ENCODE assay signal across 8 cellular contexts in the genomic region with DNA sequence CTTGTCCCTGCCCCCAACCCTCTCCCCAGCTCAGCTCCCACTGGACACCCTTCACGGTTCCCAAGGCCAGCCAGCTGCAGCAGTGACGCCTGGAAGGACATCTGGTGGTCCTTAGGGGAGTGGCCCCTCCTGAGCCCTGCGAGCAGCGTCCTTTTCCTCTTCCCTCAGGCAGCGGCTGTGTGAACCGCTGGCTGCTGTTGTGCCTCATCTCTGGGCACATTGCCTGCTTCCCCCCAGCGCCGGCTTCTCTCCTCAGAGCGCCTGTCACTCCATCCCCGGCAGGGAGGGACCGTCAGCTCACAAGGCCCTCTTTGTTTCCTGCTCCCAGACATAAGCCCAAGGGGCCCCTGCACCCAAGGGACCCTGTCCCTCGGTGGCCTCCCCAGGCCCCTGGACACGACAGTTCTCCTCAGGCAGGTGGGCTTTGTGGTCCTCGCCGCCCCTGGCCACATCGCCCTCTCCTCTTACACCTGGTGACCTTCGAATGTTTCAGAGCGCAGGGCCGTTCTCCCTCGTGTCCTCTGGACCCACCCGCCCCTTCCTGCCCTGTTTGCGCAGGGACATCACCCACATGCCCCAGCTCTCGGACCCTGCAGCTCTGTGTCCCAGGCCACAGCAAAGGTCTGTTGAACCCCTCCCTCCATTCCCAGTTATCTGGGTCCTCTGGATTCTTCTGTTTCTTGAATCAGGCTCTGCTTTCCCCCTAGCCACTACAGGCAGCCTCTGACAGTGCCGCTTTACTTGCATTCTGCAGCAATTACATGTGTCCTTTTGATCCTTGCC. TPM values are rescaled to one million over a fixed set of nuclear protein-coding genes. Genes with fewer than 3 reads are reported as not detected.
DNase-seq lines count a peak whose midpoint lies in the region; ATAC-seq and TF ChIP-seq lines count a peak whose summit lies in the region.

No MANE protein-coding gene starts in this region.

- H3K36me3 Mint-ChIP-seq in stimulated activated naive B cell treated with anti-CD40 and anti-IgM and Interleukin-4, amounts not matched to agents 10 μg/mL and 1 μg/mL and 100 μg/mL, for 72 hours, result peaks cover 30 to 40% of the 10 kb centered on the region in 2 donors

- H3K27me3 ChIP-seq in tibial nerve, result no peaks in the 10 kb centered on the region

- TF ChIP-seq POLR2A in tibial nerve (IDR thresholded peaks at IDR 0.05), result no peak

- no peaks in the 10 kb centered on the region for H3K9me3 ChIP-seq in tibial nerve

- DNase-seq in activated CD4-positive, CD25-positive, alpha-beta regulatory T cell (lab: John Stamatoyannopoulos, UW), result no peak
- DNase-seq in astrocyte of the spinal cord (ENCODE audit: low read depth, low spot score) (peak; percentile 51), inferior parietal cortex (ENCODE audit: extremely low spot score) (peak; percentile 80), tibial nerve (ENCODE audit: low spot score in 2 of 2) (no peak)
- no peak for DNase-seq in stimulated activated naive B cell treated with anti-CD40 and anti-IgM and Interleukin-4, amounts not matched to agents 10 μg/mL and 1 μg/mL and 100 μg/mL, for 72 hours

- H3K27ac ChIP-seq in tibial nerve, result peak overlapping the region in 2 of 4 donors; percentile 55 to 59

- H3K4me3 Mint-ChIP-seq in stimulated activated naive B cell treated with anti-CD40 and anti-IgM and Interleukin-4, amounts not matched to agents 10 μg/mL and 1 μg/mL and 100 μg/mL, for 72 hours, result peak overlapping the region in 1 of 2 donors; percentile 22

- H3K4me1 Mint-ChIP-seq in stimulated activated naive B cell treated with anti-CD40 and anti-IgM and Interleukin-4, amounts not matched to agents 10 μg/mL and 1 μg/mL and 100 μg/mL, for 72 hours, result peaks cover 10 to 17% of the 10 kb centered on the region in 2 donors

- peaks cover 0 to 17% (median 10%) of the 10 kb centered on the region in 4 donors for H3K4me1 ChIP-seq in tibial nerve

- H3K4me3 ChIP-seq in astrocyte of the spinal cord (ENCODE audit: low read depth, low read length), result no peak overlapping the region
- H3K4me3 ChIP-seq in tibial nerve, result no peak overlapping the region

- H3K36me3 ChIP-seq in tibial nerve, result peaks cover 0 to 43% (median 7%) of the 10 kb centered on the region in 3 donors

- ATAC-seq in activated CD4-positive, CD25-positive, alpha-beta regulatory T cell treated with anti-CD3 and anti-CD28 coated beads, Interleukin-2, amount 50 U/mL, for 24 hours, result peak; percentile 18 to 24
- peak; percentile 5 to 22 for ATAC-seq in stimulated activated naive B cell treated with anti-CD40 and anti-IgM and Interleukin-4, amounts not matched to agents 10 μg/mL and 1 μg/mL and 100 μg/mL, for 72 hours (replicated peaks)
- ATAC-seq in GM19452 (IDR thresholded peaks at IDR 0.05; ENCODE audit: unreplicated experiment), result no peak
- no peak for ATAC-seq in HG03442 (IDR thresholded peaks at IDR 0.05; ENCODE audit: unreplicated experiment)

- TF ChIP-seq EP300 in tibial nerve (IDR thresholded peaks at IDR 0.05), result no peak

- H3K27me3 Mint-ChIP-seq in stimulated activated naive B cell treated with anti-CD40 and anti-IgM and Interleukin-4, amounts not matched to agents 10 μg/mL and 1 μg/mL and 100 μg/mL, for 72 hours, result peaks cover 0 to 5% of the 10 kb centered on the region in 2 donors

- H3K27ac Mint-ChIP-seq in stimulated activated naive B cell treated with anti-CD40 and anti-IgM and Interleukin-4, amounts not matched to agents 10 μg/mL and 1 μg/mL and 100 μg/mL, for 72 hours, result peak overlapping the region; percentile 44

- TF ChIP-seq CTCF in astrocyte of the spinal cord (IDR thresholded peaks at IDR 0.05; ENCODE audit: low read depth, low read length) (peak; percentile 12), tibial nerve (IDR thresholded peaks at IDR 0.05) (no peak)

- in situ Hi-C loops in astrocyte of the spinal cord (cut with HindIII; ENCODE audit: low sequenced_read_pairs), result no loop called here

- H3K9me3 Mint-ChIP-seq in stimulated activated naive B cell treated with anti-CD40 and anti-IgM and Interleukin-4, amounts not matched to agents 10 μg/mL and 1 μg/mL and 100 μg/mL, for 72 hours, result no peaks in the 10 kb centered on the region

- WGBS in tibial nerve, 2 donors, result 35 to 39% methylated on average over 16 to 24 of the region's 24 CpGs

RNA-seq across cellular contexts. Expression of a gene that starts 35.8 kb away (rescaled TPM):
- total RNA-seq in tibial nerve, result 1 to 10 TPM in 1 of 4 donors, under 1 TPM in 3; 0.42 to 1.2 (median 0.51) TPM

Comparison
In these comparisons a context has a peak if more than half of its experiments do, and no peak if none do; other contexts are left out.
1. ATAC-seq: peak in activated CD4-positive, CD25-positive, alpha-beta regulatory T cell treated with anti-CD3 and anti-CD28 coated beads, Interleukin-2, amount 50 U/mL, for 24 hours (2 of 2) and stimulated activated naive B cell treated with anti-CD40 and anti-IgM and Interleukin-4, amounts not matched to agents 10 μg/mL and 1 μg/mL and 100 μg/mL, for 72 hours (2 of 2); none in GM19452 (single experiment) and HG03442 (single experiment).
2. DNase-seq: peak in astrocyte of the spinal cord (single experiment) and inferior parietal cortex (single experiment); none in activated CD4-positive, CD25-positive, alpha-beta regulatory T cell (0 of 4), stimulated activated naive B cell treated with anti-CD40 and anti-IgM and Interleukin-4, amounts not matched to agents 10 μg/mL and 1 μg/mL and 100 μg/mL, for 72 hours (single experiment) and tibial nerve (0 of 2).